In the genomic region with DNA sequence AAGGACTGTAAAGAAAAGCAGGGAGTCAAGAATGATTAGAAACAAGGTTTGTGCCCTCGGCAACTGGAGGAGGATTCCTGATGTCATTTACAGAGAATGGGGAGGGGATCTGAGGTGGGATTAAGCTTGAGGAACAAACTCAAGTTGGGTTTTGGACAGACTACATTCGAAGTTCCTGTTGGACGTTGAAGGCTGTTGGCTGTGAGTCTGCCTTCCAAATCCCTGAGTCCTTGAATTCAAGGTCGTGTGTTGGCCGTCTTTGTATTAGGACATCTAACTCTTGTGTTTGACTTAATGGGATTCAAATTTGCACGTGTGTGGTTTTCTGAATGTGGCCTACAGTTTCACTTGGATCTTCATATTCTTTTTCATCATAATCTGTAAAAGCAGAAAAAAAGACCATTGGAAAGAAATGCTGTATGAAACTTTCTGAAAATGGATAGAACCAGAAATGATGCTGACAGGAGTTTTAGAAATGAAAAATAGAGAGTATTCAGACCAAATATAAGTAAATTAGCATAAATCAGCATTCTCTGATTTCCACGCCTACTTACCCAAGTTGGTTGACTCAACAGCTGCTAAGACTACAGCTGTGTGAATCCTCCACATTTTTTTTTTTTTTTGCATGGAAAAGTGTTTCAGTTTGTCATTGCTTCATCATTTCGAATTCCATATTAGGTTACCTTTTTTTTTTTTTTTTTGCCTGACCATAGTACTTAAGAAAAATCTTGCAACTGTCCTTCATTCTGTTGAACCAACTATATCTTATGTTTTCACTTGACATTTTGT, we compare ENCODE assay signal across 20 cellular contexts.
"Had no signal": no experiment of that assay in that cellular context is flagged by ENCODE, and none has a peak within 500 bp of the region (broad histone marks: within the 10 kb centered on the region; RNA-seq: fewer than 3 reads in every experiment).

No MANE protein-coding gene starts in this region.

- H3K4me1 ChIP-seq: spleen had no signal

- H3K27ac Mint-ChIP-seq: activated naive CD8-positive, alpha-beta T cell treated with anti-CD3 and anti-CD28 coated beads for 36 hours; activated T-cell treated with anti-CD3 and anti-CD28 coated beads, Interleukin-2, amount 50 U/mL, for 24 hours; activated T-helper 17 cell treated with anti-CD3 and anti-CD28 coated beads, Interleukin-2, amount 50 U/mL, for 72 hours; WTC11 had no signal

- DNase-seq: activated naive CD4-positive, alpha-beta T cell treated with Interleukin-2 at 50 U/mL for 16 hours; activated naive CD8-positive, alpha-beta T cell treated with anti-CD3 and anti-CD28 coated beads for 36 hours; activated T-cell treated with anti-CD3 and anti-CD28 coated beads, Interleukin-2, amount 50 U/mL, for 24 hours; amniotic stem cell; cerebellar nuclear complex; cortex of kidney; foreskin fibroblast; kidney glomerular epithelial cell; left ventricle myocardium superior; occipital lobe; posterior cingulate gyrus; sigmoid colon; spleen; stimulated activated CD4-positive, alpha-beta T cell treated with anti-CD3 and anti-CD28 coated beads, Interleukin-4, amount 100 ng/mL, for 1 hour; stimulated activated naive CD4-positive, alpha-beta T cell; T-helper 9 cell had no signal

- H3K4me2 ChIP-seq: hepatocyte had no signal

- ATAC-seq: activated T-helper 17 cell treated with anti-CD3 and anti-CD28 coated beads, Interleukin-2, amount 50 U/mL, for 72 hours; left ventricle myocardium superior; WTC11 had no signal

- H3K27me3 ChIP-seq: hepatocyte, sigmoid colon, spleen had no signal

- H3K4me3 Mint-ChIP-seq: activated naive CD8-positive, alpha-beta T cell treated with anti-CD3 and anti-CD28 coated beads for 36 hours; activated T-cell treated with anti-CD3 and anti-CD28 coated beads, Interleukin-2, amount 50 U/mL, for 24 hours; activated T-helper 17 cell treated with anti-CD3 and anti-CD28 coated beads, Interleukin-2, amount 50 U/mL, for 72 hours; WTC11 had no signal

- H3K4me1 Mint-ChIP-seq: activated naive CD8-positive, alpha-beta T cell treated with anti-CD3 and anti-CD28 coated beads for 36 hours; activated T-helper 17 cell treated with anti-CD3 and anti-CD28 coated beads, Interleukin-2, amount 50 U/mL, for 72 hours had no signal

- H3K27me3 Mint-ChIP-seq: activated naive CD8-positive, alpha-beta T cell treated with anti-CD3 and anti-CD28 coated beads for 36 hours had no signal

- H3K36me3 Mint-ChIP-seq: activated naive CD8-positive, alpha-beta T cell treated with anti-CD3 and anti-CD28 coated beads for 36 hours had no signal

- H3K36me3 ChIP-seq: sigmoid colon, spleen had no signal

- H3K4me3 ChIP-seq: hepatocyte, sigmoid colon, spleen had no signal

- H3K9me3 Mint-ChIP-seq: activated T-cell treated with anti-CD3 and anti-CD28 coated beads, Interleukin-2, amount 50 U/mL, for 24 hours had no signal

- H2AFZ ChIP-seq: hepatocyte had no signal

- H3K9me3 ChIP-seq: sigmoid colon, spleen had no signal

- H3K27ac ChIP-seq: epithelial cell of prostate, hepatocyte, sigmoid colon, spleen had no signal
